9 cellular contexts compared by ENCODE assay signal in genomic region chr17:38897176-38897575, GRCh38. TPM values are rescaled to one million over a fixed set of nuclear protein-coding genes. Genes with fewer than 3 reads are reported as not detected.
A peak's percentile ranks its signal among the peaks of the same experiment; 100 is the strongest.
DNase-seq lines count a peak whose midpoint lies in the region; ATAC-seq and TF ChIP-seq lines count a peak whose summit lies in the region.
"Had no signal": no experiment of that assay in that cellular context is flagged by ENCODE, and none has a peak within 500 bp of the region (broad histone marks: within the 10 kb centered on the region; RNA-seq: fewer than 3 reads in every experiment).

No MANE protein-coding gene starts in this region.

- H3K27ac ChIP-seq in colonic mucosa (peak overlapping the region; percentile 55), muscle layer of colon (ENCODE audit: low read depth, low read length) (peak overlapping the region; percentile 57), transverse colon (peak overlapping the region; percentile 74 to 83 (median 79)), A673 (ENCODE audit: low read depth, low read length, poor library complexity, severe bottlenecking) (no peak overlapping the region)

- peaks cover 48% of the 10 kb centered on the region for H3K36me3 Mint-ChIP-seq in activated CD8-positive, alpha-beta memory T cell treated with anti-CD3 and anti-CD28 coated beads, Interleukin-2, amount 10 ng/mL, durations not matched to agents 7 days and 5 days

- ATAC-seq in activated CD8-positive, alpha-beta memory T cell treated with anti-CD3 and anti-CD28 coated beads, Interleukin-2, amount 10 ng/mL, durations not matched to agents 7 days and 5 days, result no peak
- ATAC-seq in HG03520 (IDR thresholded peaks at IDR 0.05; ENCODE audit: unreplicated experiment), result no peak

- H3K27me3 ChIP-seq in colonic mucosa (no peaks in the 10 kb centered on the region), muscle layer of colon (ENCODE audit: control insufficient read depth in 1 of 2, insufficient read depth in 2 of 2, low read length in 2 of 2) (no peaks in the 10 kb centered on the region), transverse colon (no peaks in the 10 kb centered on the region), A673 (replicated peaks; ENCODE audit: insufficient read depth, low read depth, low read length, poor library complexity) (no peaks in the 10 kb centered on the region)

- H3K9me3 ChIP-seq in colonic mucosa (no peaks in the 10 kb centered on the region), muscle layer of colon (ENCODE audit: low read length) (no peaks in the 10 kb centered on the region), transverse colon (no peaks in the 10 kb centered on the region), A673 (ENCODE audit: low read depth, low read length, poor library complexity, severe bottlenecking) (no peaks in the 10 kb centered on the region)

- TF ChIP-seq POLR2A in transverse colon (IDR thresholded peaks at IDR 0.05), result no peak

- no peak overlapping the region for H3K4me3 ChIP-seq in colonic mucosa
- no peak overlapping the region for H3K4me3 ChIP-seq in muscle layer of colon (ENCODE audit: low read depth in 1 of 2, low read length in 2 of 2)
- no peak overlapping the region for H3K4me3 ChIP-seq in transverse colon
- no peak overlapping the region for H3K4me3 ChIP-seq in A673 (ENCODE audit: low read depth, low read length, poor library complexity, severe bottlenecking)

- no peaks in the 10 kb centered on the region for H3K27me3 Mint-ChIP-seq in activated CD8-positive, alpha-beta memory T cell treated with anti-CD3 and anti-CD28 coated beads, Interleukin-2, amount 10 ng/mL, durations not matched to agents 7 days and 5 days

- intact Hi-C loops in colonic mucosa (cut with DNase I) (no loop called here), transverse colon (cut with DNase I; ENCODE audit: low total_unique reads) (no loop called here), A673 (cut with micrococcal nuclease; ENCODE audit: unreplicated experiment) (no loop called here)

- TF ChIP-seq CTCF in colonic mucosa (IDR thresholded peaks at IDR 0.05) (no peak), transverse colon (IDR thresholded peaks at IDR 0.05) (no peak), A673 (conservative IDR thresholded peaks at IDR 0.05; ENCODE audit: low read depth, low read length) (no peak)

- H3K4me1 ChIP-seq in colonic mucosa (peaks cover 38% of the 10 kb centered on the region), muscle layer of colon (ENCODE audit: insufficient read depth, low read length) (peaks cover 72% of the 10 kb centered on the region), transverse colon (peaks cover 40 to 85% (median 59%) of the 10 kb centered on the region in 4 donors), A673 (ENCODE audit: insufficient read depth, low read length, poor library complexity, severe bottlenecking) (no peaks in the 10 kb centered on the region)

- no peaks in the 10 kb centered on the region for H3K9me3 Mint-ChIP-seq in activated CD8-positive, alpha-beta memory T cell treated with anti-CD3 and anti-CD28 coated beads, Interleukin-2, amount 10 ng/mL, durations not matched to agents 7 days and 5 days (ENCODE audit: low read depth)

- POLR2A ChIA-PET in A673 (lab: Charles Lee; ENCODE audit: low non-redundant PET), result no interaction called here

- BruUV-seq in A673 (replicated peaks; lab: Mats Ljungman, UMichigan), result no TSS peak

- H3K27ac Mint-ChIP-seq in activated CD8-positive, alpha-beta memory T cell treated with anti-CD3 and anti-CD28 coated beads, Interleukin-2, amount 10 ng/mL, durations not matched to agents 7 days and 5 days, result peak overlapping the region; percentile 98

- TF ChIP-seq EP300 in transverse colon (IDR thresholded peaks at IDR 0.05; ENCODE audit: low read depth), result no peak

- H3K36me3 ChIP-seq in colonic mucosa (peaks cover under 1% of the 10 kb centered on the region), muscle layer of colon (ENCODE audit: insufficient read depth, low read length) (peaks cover 53% of the 10 kb centered on the region), transverse colon (peaks cover 0 to 14% (median under 1%) of the 10 kb centered on the region in 4 donors), A673 (ENCODE audit: insufficient read depth, low read length, poor library complexity, severe bottlenecking) (no peaks in the 10 kb centered on the region)

- 51% methylated on average over 6 of the region's 6 CpGs; no CpG with 5 or more reads in 1 of the 2 donors for WGBS in transverse colon (ENCODE audit: low coverage in 1 of 2), 2 donors

- H3K9ac ChIP-seq in colonic mucosa (ENCODE audit: low read depth in 2 of 2, low read length in 2 of 2), result peak overlapping the region in 1 of 2 donors; percentile 42
- no peak overlapping the region for H3K9ac ChIP-seq in muscle layer of colon (ENCODE audit: low read length)

- peak overlapping the region; percentile 9 for H3K4me3 Mint-ChIP-seq in activated CD8-positive, alpha-beta memory T cell treated with anti-CD3 and anti-CD28 coated beads, Interleukin-2, amount 10 ng/mL, durations not matched to agents 7 days and 5 days

- in situ Hi-C loops in transverse colon (cut with MboI; ENCODE audit: low pct_ligation_motif_present in 1 of 4, low pct_unique_long_range_greater_than_20kb in 1 of 4, low sequenced_read_pairs in 3 of 4), result no loop called here

- CTCF ChIA-PET in activated CD8-positive, alpha-beta memory T cell treated with anti-CD3 and anti-CD28 coated beads, Interleukin-2, amount 10 ng/mL, durations not matched to agents 7 days and 5 days (lab: Charles Lee), result interaction anchor here (1.6 to 9.0 kb wide), 6 partner anchors 13 to 256 kb away, joined by 4 to 88 read pairs (median 12); partner anchors contain the start of genes LASP1 and LASP1NB
- CTCF ChIA-PET in A673 (lab: Charles Lee), result no interaction called here

- H3K4me1 Mint-ChIP-seq in activated CD8-positive, alpha-beta memory T cell treated with anti-CD3 and anti-CD28 coated beads, Interleukin-2, amount 10 ng/mL, durations not matched to agents 7 days and 5 days, result peaks cover 83% of the 10 kb centered on the region

- DNase-seq in activated CD8-positive, alpha-beta memory T cell treated with anti-CD3 and anti-CD28 coated beads, Interleukin-2, amount 10 ng/mL, durations not matched to agents 7 days and 5 days, result no peak
- DNase-seq in activated CD8-positive, alpha-beta memory T cell treated with anti-CD3 and anti-CD28 coated beads, Interleukin-2, amount 50 U/mL, for 4 hours, result no peak
- no peak for DNase-seq in colonic mucosa
- DNase-seq in transverse colon, result peak; percentile 37
- DNase-seq in A673 (ENCODE audit: low spot score), result no peak
- DNase-seq in hepatic stellate cell (ENCODE audit: low spot score), result no peak
- DNase-seq: NCI-H1930 had no signal

RNA-seq across cellular contexts. Expression of gene LASP1, which starts 27.3 kb away (rescaled TPM):
- 100 to 1,000 TPM; 208 to 239 TPM for total RNA-seq in activated CD8-positive, alpha-beta memory T cell treated with anti-CD3 and anti-CD28 coated beads, Interleukin-2, amount 10 ng/mL, durations not matched to agents 7 days and 5 days
- total RNA-seq in colonic mucosa (100 to 1,000 TPM; 297 to 330 TPM), transverse colon (100 to 1,000 TPM; 117 to 553 (median 307) TPM), A673 (2021) (76.9 and 78.3 TPM in 2 replicates)

RNA-seq across cellular contexts. Expression of gene RPL23, which starts 43.7 kb away (rescaled TPM):
- total RNA-seq in activated CD8-positive, alpha-beta memory T cell treated with anti-CD3 and anti-CD28 coated beads, Interleukin-2, amount 10 ng/mL, durations not matched to agents 7 days and 5 days, result 1,000 to 10,000 TPM in 1 of 2 experiments, 100 to 1,000 TPM in 1; 831 to 1,130 TPM
- total RNA-seq in colonic mucosa (100 to 1,000 TPM; 845 to 956 TPM), transverse colon (1,000 to 10,000 TPM in 1 of 4 donors, 100 to 1,000 TPM in 3; 386 to 1,109 (median 710) TPM), A673 (2021) (764 and 879 TPM in 2 replicates)
